In genomic region chr11:1692708-1693326, GRCh38 we compare ENCODE assay signal across 15 cellular contexts. TPM values are rescaled to one million over a fixed set of nuclear protein-coding genes. Genes with fewer than 3 reads are reported as not detected.
DNase-seq lines count a peak whose midpoint lies in the region; ATAC-seq, FAIRE-seq and TF ChIP-seq lines count a peak whose summit lies in the region.
"Had no signal": no experiment of that assay in that cellular context is flagged by ENCODE, and none has a peak within 500 bp of the region (broad histone marks: within the 10 kb centered on the region; RNA-seq: fewer than 3 reads in every experiment).

No MANE protein-coding gene starts in this region.

- H3K79me2 ChIP-seq in Loucy (ENCODE audit: insufficient read depth, low read length) = no peaks in the 10 kb centered on the region

- no peak overlapping the region for H2AFZ ChIP-seq in Loucy (ENCODE audit: low read length)

- peak overlapping the region; percentile 91 for H3K4me2 ChIP-seq in Loucy (ENCODE audit: low read depth, low read length, poor library complexity, severe bottlenecking)

- no peaks in the 10 kb centered on the region for H3F3A ChIP-seq in Loucy (ENCODE audit: low read depth)

- H3K27me3 ChIP-seq in Loucy (ENCODE audit: insufficient read depth, low read length, poor library complexity, severe bottlenecking) = no peaks in the 10 kb centered on the region
- peaks cover 0 to 9% (median 0%) of the 10 kb centered on the region in 45 donors for H3K27me3 ChIP-seq in dorsolateral prefrontal cortex
- peaks cover 3% of the 10 kb centered on the region for H3K27me3 ChIP-seq in H7 (ENCODE audit: control insufficient read depth, insufficient read depth, low read length)
- H3K27me3 ChIP-seq: uterus had no signal

- H3K4me1 ChIP-seq in ES-I3 (ENCODE audit: insufficient read depth, low read length) (no peaks in the 10 kb centered on the region; the same call in 1 of the 2 replicates), Loucy (ENCODE audit: insufficient read depth, low read length, poor library complexity, severe bottlenecking) (peaks cover 19% of the 10 kb centered on the region)

- FAIRE-seq in HTR-8/SVneo (lab: Jason Lieb, UNC) = no peak
- FAIRE-seq: TTC549 had no signal

- peak overlapping the region; percentile 79 for H3K4me3 Mint-ChIP-seq in nephron progenitor cell
- H3K4me3 Mint-ChIP-seq: central memory CD8-positive, alpha-beta T cell had no signal

- H4K20me1 ChIP-seq in Loucy (ENCODE audit: insufficient read depth, low read length, poor library complexity, severe bottlenecking) = no peaks in the 10 kb centered on the region

- peak overlapping the region in 14 of 59 donors; percentile 56 to 93 (median 82) for H3K27ac ChIP-seq in dorsolateral prefrontal cortex

- peaks cover 12% of the 10 kb centered on the region for H3K9me3 Mint-ChIP-seq in nephron progenitor cell
- H3K9me3 Mint-ChIP-seq: central memory CD8-positive, alpha-beta T cell had no signal

- H3K36me3 Mint-ChIP-seq in nephron progenitor cell (ENCODE audit: low read depth) = no peaks in the 10 kb centered on the region
- H3K36me3 Mint-ChIP-seq: activated naive CD8-positive, alpha-beta T cell had no signal

- intact Hi-C loops in dorsolateral prefrontal cortex (cut with DNase I) = loop anchor here (1.0 to 10.0 kb wide), 4 partner anchors 49 to 462 kb away; partner anchors contain the start of gene CTSD (in 1 of the 2)

- DNase-seq in dorsolateral prefrontal cortex (no peak), nephron progenitor cell (no peak), HTR-8/SVneo (ENCODE audit: insufficient read length, low spot score) (no peak), H7 (no peak)
- DNase-seq: NCI-H2029 had no signal

- no peak for ATAC-seq in HG02642 (IDR thresholded peaks at IDR 0.05; ENCODE audit: poor library complexity, unreplicated experiment)

- peak overlapping the region; percentile 76 for H3K4me3 ChIP-seq in Loucy (ENCODE audit: low read length, poor library complexity, severe bottlenecking)
- peak overlapping the region in 41 of 59 donors; percentile 40 to 85 (median 65) for H3K4me3 ChIP-seq in dorsolateral prefrontal cortex
- no peak overlapping the region for H3K4me3 ChIP-seq in H7 (ENCODE audit: insufficient read depth, low read depth, low read length)

- peak overlapping the region; percentile 77; the same call in 1 of the 2 replicates for H3K9ac ChIP-seq in ES-I3 (ENCODE audit: low read depth, low read length)
- peak overlapping the region; percentile 82 for H3K9ac ChIP-seq in Loucy (ENCODE audit: low read depth, low read length, poor library complexity, severe bottlenecking)

- H3K36me3 ChIP-seq in ES-I3 (ENCODE audit: insufficient read depth, low read length) (no peaks in the 10 kb centered on the region), Loucy (ENCODE audit: insufficient read depth, low read length) (no peaks in the 10 kb centered on the region), H7 (replicated peaks; ENCODE audit: control insufficient read depth, insufficient read depth, low read length) (no peaks in the 10 kb centered on the region)
- H3K36me3 ChIP-seq: uterus had no signal

- H3K9me3 ChIP-seq in ES-I3 (ENCODE audit: control insufficient read depth, insufficient read depth, low read length) = no peaks in the 10 kb centered on the region
- H3K9me3 ChIP-seq in Loucy (ENCODE audit: insufficient read depth, low read depth, low read length) = no peaks in the 10 kb centered on the region
- H3K9me3 ChIP-seq: uterus had no signal

- H3K9me2 ChIP-seq in Loucy (replicated peaks; ENCODE audit: low read depth, low read length) = no peaks in the 10 kb centered on the region

- peaks cover 24% of the 10 kb centered on the region for H3K4me1 Mint-ChIP-seq in nephron progenitor cell

- H3K27ac Mint-ChIP-seq in nephron progenitor cell = no peak overlapping the region
- H3K27ac Mint-ChIP-seq: activated naive CD8-positive, alpha-beta T cell had no signal

- TF ChIP-seq CTCF in Loucy (conservative IDR thresholded peaks at IDR 0.05; ENCODE audit: low read length) (no peak), dorsolateral prefrontal cortex (IDR thresholded peaks at IDR 0.05 in 54 of 56, conservative IDR thresholded peaks at IDR 0.05 in 2 of 56; ENCODE audit: low read depth in 1 of 56, partially characterized antibody in 56 of 56) (no peak), nephron progenitor cell (IDR thresholded peaks at IDR 0.05) (no peak)

- H3K27me3 Mint-ChIP-seq in nephron progenitor cell (ENCODE audit: low read depth, poor library complexity) = peaks cover 33% of the 10 kb centered on the region

RNA-seq across cellular contexts. Expression of gene KRTAP5-6, which starts 4.2 kb away (rescaled TPM):
- total RNA-seq in dorsolateral prefrontal cortex = 1 to 10 TPM in 1 of 120 experiments, not detected in 119; 1.0 TPM
- total RNA-seq in H7 (2014; rRNA removed; shearing (Covaris generic)) = not detected in 2 replicates
- total RNA-seq: LHCN-M2, mucosa of gallbladder, renal cortical epithelial cell, uterus had no signal

RNA-seq across cellular contexts. Expression of gene IFITM10, which starts 57.6 kb away (rescaled TPM):
- total RNA-seq in dorsolateral prefrontal cortex = 10 to 100 TPM in 74 of 120 experiments, 1 to 10 TPM in 46; 6.0 to 26.6 (median 11.4) TPM
- 0.42 and 0.74 TPM in 2 replicates for total RNA-seq in H7 (2014; rRNA removed; shearing (Covaris generic))
